7 cellular contexts compared by ENCODE assay signal in genomic region chr1:199780091-199780490, GRCh38.
"Had no signal": no experiment of that assay in that cellular context is flagged by ENCODE, and none has a peak within 500 bp of the region (broad histone marks: within the 10 kb centered on the region; RNA-seq: fewer than 3 reads in every experiment).

No MANE protein-coding gene starts in this region.

- DNase-seq: GDM1, GF-D8 had no signal

- ATAC-seq: GM12878 had no signal

- FAIRE-seq: GM12878, GM12891, GM12892, GM18507, GM19239 had no signal

- H3K4me3 ChIP-seq: GM12878 had no signal
